ENCODE assay signal across 1 cellular context in the genomic region with DNA sequence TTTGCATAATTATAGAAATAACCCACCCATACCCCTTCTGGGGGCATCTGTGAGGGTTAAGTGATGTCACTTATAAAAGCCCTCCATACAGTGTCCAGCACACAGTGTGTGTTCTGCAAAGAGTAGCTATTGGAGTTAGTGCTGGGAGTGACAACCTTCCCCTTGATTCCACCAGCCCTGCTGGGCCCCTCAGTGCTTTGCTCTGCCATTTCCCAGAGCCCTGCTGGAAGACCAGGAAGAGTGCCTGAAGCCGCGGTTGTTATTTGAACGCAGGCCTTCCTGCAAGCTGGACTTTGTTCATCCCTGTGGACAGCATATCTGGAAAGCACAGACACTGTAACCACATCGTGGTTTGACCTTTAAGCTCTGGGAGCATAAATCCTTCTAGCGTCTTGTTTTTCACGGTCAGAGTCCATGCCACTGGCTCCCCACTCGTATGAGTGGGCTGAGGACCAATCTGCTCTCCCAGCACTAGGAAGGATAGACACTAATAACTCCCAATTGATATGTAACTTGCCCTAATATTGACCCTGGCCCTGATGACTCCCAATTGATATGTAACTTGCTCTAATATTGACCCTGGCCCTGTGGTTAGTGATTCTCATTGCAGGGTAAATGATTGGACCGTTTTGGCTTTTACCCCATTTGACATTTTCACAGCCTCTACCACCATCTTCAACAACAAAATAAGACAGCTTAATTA.
TF ChIP-seq lines count a peak whose summit lies in the region.

No MANE protein-coding gene starts in this region.

TF ChIP-seq in HepG2, 621 proteins besides CTCF, POLR2A, EP300 and RAD21 (continued from another document):
- TF ChIP-seq, protein P1, sequence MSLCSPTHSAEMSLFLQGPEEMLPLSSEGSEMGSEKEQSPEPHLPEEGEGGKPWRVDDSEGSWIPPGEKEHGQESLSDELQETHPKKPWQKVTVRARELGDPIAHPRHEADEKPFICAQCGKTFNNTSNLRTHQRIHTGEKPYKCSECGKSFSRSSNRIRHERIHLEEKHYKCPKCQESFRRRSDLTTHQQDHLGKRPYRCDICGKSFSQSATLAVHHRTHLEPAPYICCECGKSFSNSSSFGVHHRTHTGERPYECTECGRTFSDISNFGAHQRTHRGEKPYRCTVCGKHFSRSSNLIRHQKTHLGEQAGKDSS (CRISPR knock-in tag; IDR thresholded peaks at IDR 0.05; ENCODE audit: borderline replicate concordance, low read depth), result peak; percentile 73; the same call in 1 of the 2 replicates
- no peak for TF ChIP-seq ZNF121 (CRISPR knock-in tag; IDR thresholded peaks at IDR 0.05)
- TF ChIP-seq AGO2 (optimal IDR thresholded peaks at IDR 0.05; ENCODE audit: low read depth, low read length), result no peak
- TF ChIP-seq NR1H2 (CRISPR knock-in tag; IDR thresholded peaks at IDR 0.05; ENCODE audit: borderline replicate concordance, low read depth), result no peak; the same call in 1 of the 2 replicates
- TF ChIP-seq ATRX (CRISPR knock-in tag; IDR thresholded peaks at IDR 0.05; ENCODE audit: borderline replicate concordance), result no peak
- TF ChIP-seq, protein P2, sequence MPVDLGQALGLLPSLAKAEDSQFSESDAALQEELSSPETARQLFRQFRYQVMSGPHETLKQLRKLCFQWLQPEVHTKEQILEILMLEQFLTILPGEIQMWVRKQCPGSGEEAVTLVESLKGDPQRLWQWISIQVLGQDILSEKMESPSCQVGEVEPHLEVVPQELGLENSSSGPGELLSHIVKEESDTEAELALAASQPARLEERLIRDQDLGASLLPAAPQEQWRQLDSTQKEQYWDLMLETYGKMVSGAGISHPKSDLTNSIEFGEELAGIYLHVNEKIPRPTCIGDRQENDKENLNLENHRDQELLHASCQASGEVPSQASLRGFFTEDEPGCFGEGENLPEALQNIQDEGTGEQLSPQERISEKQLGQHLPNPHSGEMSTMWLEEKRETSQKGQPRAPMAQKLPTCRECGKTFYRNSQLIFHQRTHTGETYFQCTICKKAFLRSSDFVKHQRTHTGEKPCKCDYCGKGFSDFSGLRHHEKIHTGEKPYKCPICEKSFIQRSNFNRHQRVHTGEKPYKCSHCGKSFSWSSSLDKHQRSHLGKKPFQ (CRISPR knock-in tag; IDR thresholded peaks at IDR 0.05; ENCODE audit: insufficient replicate concordance), result no peak
- no peak for TF ChIP-seq MTF1 (CRISPR knock-in tag; IDR thresholded peaks at IDR 0.05)
- peak; percentile 96 for TF ChIP-seq RARA (CRISPR knock-in tag; IDR thresholded peaks at IDR 0.05)
- no peak for TF ChIP-seq PAWR (CRISPR knock-in tag; IDR thresholded peaks at IDR 0.05; ENCODE audit: borderline replicate concordance)
- peak; percentile 64 for TF ChIP-seq ATF1 (CRISPR knock-in tag; IDR thresholded peaks at IDR 0.05)
- TF ChIP-seq, protein P3, sequence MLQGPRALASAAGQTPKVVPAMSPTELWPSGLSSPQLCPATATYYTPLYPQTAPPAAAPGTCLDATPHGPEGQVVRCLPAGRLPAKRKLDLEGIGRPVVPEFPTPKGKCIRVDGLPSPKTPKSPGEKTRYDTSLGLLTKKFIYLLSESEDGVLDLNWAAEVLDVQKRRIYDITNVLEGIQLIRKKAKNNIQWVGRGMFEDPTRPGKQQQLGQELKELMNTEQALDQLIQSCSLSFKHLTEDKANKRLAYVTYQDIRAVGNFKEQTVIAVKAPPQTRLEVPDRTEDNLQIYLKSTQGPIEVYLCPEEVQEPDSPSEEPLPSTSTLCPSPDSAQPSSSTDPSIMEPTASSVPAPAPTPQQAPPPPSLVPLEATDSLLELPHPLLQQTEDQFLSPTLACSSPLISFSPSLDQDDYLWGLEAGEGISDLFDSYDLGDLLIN (CRISPR knock-in tag; IDR thresholded peaks at IDR 0.05; ENCODE audit: borderline replicate concordance), result no peak
